Comparison of ENCODE assay signal across 8 cellular contexts in genomic region chr19:18000981-18001836, GRCh38.
A peak's percentile ranks its signal among the peaks of the same experiment; 100 is the strongest.
DNase-seq lines count a peak whose midpoint lies in the region; ATAC-seq and TF ChIP-seq lines count a peak whose summit lies in the region.

No MANE protein-coding gene starts in this region.

- TF ChIP-seq CTCF in GM12864 (IDR thresholded peaks at IDR 0.05; ENCODE audit: low read depth, low read length, missing control alignments), result no peak

- DNase-seq in GM12864 (ENCODE audit: low read depth), result peak; percentile 44
- DNase-seq in NCI-H2171 (lab: John Stamatoyannopoulos, UW), result peak; percentile 77
- DNase-seq in activated CD4-positive, CD25-positive, alpha-beta regulatory T cell treated with anti-CD3 and anti-CD28 coated beads, Interleukin-2, amount 50 U/mL, for 72 hours, result peak; percentile 91
- DNase-seq in cerebellar cortex (ENCODE audit: low spot score), result peak; percentile 57
- peak; percentile 93 for DNase-seq in kidney tubule cell (ENCODE audit: low spot score)
- DNase-seq in stimulated activated CD4-positive, alpha-beta T cell treated with anti-CD3 and anti-CD28 coated beads, Interleukin-1b, Interleukin-23, amount 100 ng/mL, for 4 hours (ENCODE audit: low read depth in 2 of 2), result peak; percentile 79 to 83
- no peak for DNase-seq in pons (ENCODE audit: low spot score)

- peak overlapping the region; percentile 54 for H3K4me3 ChIP-seq in GM12864 (ENCODE audit: low read depth, low read length)

- ATAC-seq in HG02642 (IDR thresholded peaks at IDR 0.05; ENCODE audit: poor library complexity, unreplicated experiment), result peak; percentile 70
